In the genomic region with DNA sequence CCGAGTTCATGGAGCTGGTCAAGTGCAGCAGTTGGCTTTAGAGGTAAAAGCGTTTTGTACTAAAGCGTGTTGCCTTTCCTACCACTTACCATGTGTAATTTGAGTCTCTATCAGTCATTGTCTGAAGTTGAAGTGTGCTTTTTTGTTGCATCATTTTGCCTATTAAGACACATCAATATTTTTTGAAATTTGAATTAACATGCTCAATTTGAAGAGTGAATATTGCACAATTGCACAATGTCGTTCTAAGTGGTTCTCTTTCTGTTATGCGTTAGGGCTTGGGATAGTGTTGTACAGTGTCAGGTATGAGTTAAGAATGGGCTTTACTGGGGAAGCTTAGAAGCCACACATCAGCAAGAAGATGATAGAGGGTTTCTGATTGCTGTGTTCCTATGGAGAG, we compare ENCODE assay signal across 21 cellular contexts.
DNase-seq lines count a peak whose midpoint lies in the region; ATAC-seq, FAIRE-seq and TF ChIP-seq lines count a peak whose summit lies in the region.
"Had no signal": no experiment of that assay in that cellular context is flagged by ENCODE, and none has a peak within 500 bp of the region (broad histone marks: within the 10 kb centered on the region; RNA-seq: fewer than 3 reads in every experiment).

No MANE protein-coding gene starts in this region.

- H3K27me3 Mint-ChIP-seq in neural progenitor cell (ENCODE audit: insufficient read depth, low read depth): no peaks in the 10 kb centered on the region

- H3K4me1 Mint-ChIP-seq in neural progenitor cell: no peaks in the 10 kb centered on the region

- no peak overlapping the region for H3K9ac ChIP-seq in HepG2 (ENCODE audit: insufficient read depth, low read depth, low read length)
- H3K9ac ChIP-seq in K562 (ENCODE audit: insufficient read depth in 1 of 2, low read depth in 2 of 2, low read length in 2 of 2): no peak overlapping the region
- H3K9ac ChIP-seq in neural progenitor cell: no peak overlapping the region

- H3K4me1 ChIP-seq in HepG2 (ENCODE audit: insufficient read depth, low read length): no peaks in the 10 kb centered on the region
- no peaks in the 10 kb centered on the region for H3K4me1 ChIP-seq in right lobe of liver
- H3K4me1 ChIP-seq in K562 (replicated peaks in 1 of 2; ENCODE audit: control insufficient read depth in 2 of 2, insufficient read depth in 2 of 2, low read length in 2 of 2): no peaks in the 10 kb centered on the region
- no peaks in the 10 kb centered on the region for H3K4me1 ChIP-seq in neural progenitor cell
- H3K4me1 ChIP-seq: SJSA1 had no signal

- H3F3A ChIP-seq in neural progenitor cell (ENCODE audit: low read depth): no peaks in the 10 kb centered on the region

- TF ChIP-seq EP300 in HepG2 (IDR thresholded peaks at IDR 0.05; ENCODE audit: low read depth in 2 of 2, low read length in 2 of 2) (no peak), HepG2 (CRISPR knock-in tag; IDR thresholded peaks at IDR 0.05; ENCODE audit: borderline replicate concordance) (no peak), K562 (IDR thresholded peaks at IDR 0.05; ENCODE audit: low read length) (no peak)

- CTCF ChIA-PET in HepG2 (lab: Yijun Ruan, JAX; ENCODE audit: low intra/inter-chr PET ratio, low total read pairs) (no interaction called here), K562 (lab: Yijun Ruan, JAX; ENCODE audit: low intra/inter-chr PET ratio) (no interaction called here)

- TF ChIP-seq CTCF in HepG2 (CRISPR knock-in tag; IDR thresholded peaks at IDR 0.05) (no peak), right lobe of liver (IDR thresholded peaks at IDR 0.05) (no peak), K562 (IDR thresholded peaks at IDR 0.05 in 2 of 3, conservative IDR thresholded peaks at IDR 0.05 in 1 of 3; ENCODE audit: insufficient read depth in 2 of 3, low read depth in 1 of 3, low read length in 3 of 3) (no peak), neural progenitor cell (IDR thresholded peaks at IDR 0.05) (no peak)

- no peak overlapping the region for H3K27ac Mint-ChIP-seq in neural progenitor cell

- H3K4me2 ChIP-seq in HepG2 (ENCODE audit: low read depth, low read length) (no peak overlapping the region), K562 (ENCODE audit: insufficient read depth, low read length) (no peak overlapping the region), neural progenitor cell (no peak overlapping the region)

- TF ChIP-seq POLR2A in HepG2 (IDR thresholded peaks at IDR 0.05; ENCODE audit: insufficient read depth in 1 of 2, low read depth in 2 of 2, low read length in 2 of 2) (no peak), right lobe of liver (IDR thresholded peaks at IDR 0.05) (no peak), K562 (conservative IDR thresholded peaks at IDR 0.05) (no peak)

- ATAC-seq in HepG2 (no peak), right lobe of liver (no peak), K562 (no peak)
- ATAC-seq: GM12878 had no signal

- no peak for DNase-seq in HepG2 (ENCODE audit: low spot score)
- no peak for DNase-seq in right lobe of liver
- peak; percentile 94 for DNase-seq in NCI-H187 treated with DMSO at 0.1 percent for 48 hours (lab: John Stamatoyannopoulos, UW)
- DNase-seq in K562 (ENCODE audit: extremely low read depth in 1 of 4, low spot score in 3 of 4): no peak
- no peak for DNase-seq in neural progenitor cell (ENCODE audit: low spot score)
- DNase-seq in substantia nigra (lab: John Stamatoyannopoulos, UW): no peak
- DNase-seq in GM03348 (ENCODE audit: low spot score): no peak
- DNase-seq: DMS153, H7, NCI-H1092, NCI-H2081, NCI-H446 treated with DMSO at 0.1 percent for 48 hours, NCI-H69, Right ventricle myocardium superior, RPMI8226, T-helper 2 cell had no signal

- H3K4me3 ChIP-seq in HepG2 (replicated peaks in 1 of 3; ENCODE audit: insufficient read depth in 1 of 3, low read depth in 2 of 3, low read length in 3 of 3) (no peak overlapping the region), right lobe of liver (no peak overlapping the region), K562 (no peak overlapping the region), neural progenitor cell (no peak overlapping the region)
- H3K4me3 ChIP-seq: GM12878, SJSA1 had no signal

- no peak overlapping the region for H2AFZ ChIP-seq in HepG2 (ENCODE audit: low read length)
- H2AFZ ChIP-seq in K562 (ENCODE audit: low read depth, low read length): no peak overlapping the region
- H2AFZ ChIP-seq in neural progenitor cell (replicated peaks): no peak overlapping the region

- peaks cover 34% of the 10 kb centered on the region for H3K36me3 Mint-ChIP-seq in neural progenitor cell

- H3K4me3 Mint-ChIP-seq in neural progenitor cell: no peak overlapping the region

- TF ChIP-seq RAD21 in HepG2 (CRISPR knock-in tag; IDR thresholded peaks at IDR 0.05) (no peak), K562 (CRISPR knock-in tag; conservative IDR thresholded peaks at IDR 0.05 in 1 of 2, IDR thresholded peaks at IDR 0.05 in 1 of 2) (no peak)

- H3K27ac ChIP-seq in HepG2 (ENCODE audit: extremely low read length, insufficient read depth, low read length) (no peak overlapping the region), right lobe of liver (no peak overlapping the region), K562 (ENCODE audit: extremely low read depth, low read depth, low read length) (no peak overlapping the region), neural progenitor cell (no peak overlapping the region), substantia nigra (ENCODE audit: low read depth, low read length, poor library complexity, severe bottlenecking) (no peak overlapping the region)
- H3K27ac ChIP-seq: SJSA1 had no signal

- no peaks in the 10 kb centered on the region for H4K20me1 ChIP-seq in HepG2 (ENCODE audit: insufficient read depth, low read length)
- H4K20me1 ChIP-seq in K562 (replicated peaks; ENCODE audit: control insufficient read depth, insufficient read depth, low read length): no peaks in the 10 kb centered on the region
- peaks cover 4% of the 10 kb centered on the region for H4K20me1 ChIP-seq in neural progenitor cell (ENCODE audit: low read depth)

- BruUV-seq in HepG2 (replicated peaks; lab: Mats Ljungman, UMichigan) (no TSS peak), K562 (replicated peaks; lab: Mats Ljungman, UMichigan) (no TSS peak)

- H3K79me2 ChIP-seq in HepG2 (ENCODE audit: insufficient read depth, low read length) (no peaks in the 10 kb centered on the region), K562 (ENCODE audit: control insufficient read depth, insufficient read depth, low read length) (no peaks in the 10 kb centered on the region), neural progenitor cell (ENCODE audit: low read depth) (no peaks in the 10 kb centered on the region)

- no peaks in the 10 kb centered on the region for H3K9me1 ChIP-seq in K562 (ENCODE audit: control insufficient read depth, insufficient read depth, low read length)

- H3K36me3 ChIP-seq in HepG2 (replicated peaks in 1 of 2; ENCODE audit: control insufficient read depth in 1 of 2, insufficient read depth in 2 of 2, low read length in 2 of 2) (peaks cover 4 to 34% of the 10 kb centered on the region in 2 experiments; a peak in 4 of 5 replicates), right lobe of liver (peaks cover 0 to 58% (median 0%) of the 10 kb centered on the region in 4 donors), K562 (ENCODE audit: control insufficient read depth, insufficient read depth, low read length) (peaks cover 37% of the 10 kb centered on the region; the same call in 2 of the 3 replicates), neural progenitor cell (peaks cover 9% of the 10 kb centered on the region)

- POLR2A ChIA-PET in HepG2 (lab: Yijun Ruan, JAX) (no interaction called here), K562 (lab: Yijun Ruan, JAX) (no interaction called here)

- WGBS in HepG2 (ENCODE audit: low lambda C conversion rate): 95% methylated on average over 5 of the region's 5 CpGs
- 92% methylated on average over 5 of the region's 5 CpGs for WGBS in right lobe of liver (ENCODE audit: insufficient coverage, low coverage, low lambda C conversion rate, missing lambda C conversion rate)
- 92% methylated on average over 5 of the region's 5 CpGs for WGBS in K562 (ENCODE audit: insufficient coverage, low coverage, missing lambda C conversion rate)

- H3K9me3 ChIP-seq in HepG2 (ENCODE audit: low read length): no peaks in the 10 kb centered on the region
- no peaks in the 10 kb centered on the region for H3K9me3 ChIP-seq in right lobe of liver
- no peaks in the 10 kb centered on the region for H3K9me3 ChIP-seq in K562 (replicated peaks; ENCODE audit: control insufficient read depth, insufficient read depth, low read depth, low read length)
- H3K9me3 ChIP-seq in neural progenitor cell (ENCODE audit: low read depth): no peaks in the 10 kb centered on the region
- H3K9me3 ChIP-seq: SJSA1 had no signal

- FAIRE-seq in HepG2 (lab: Jason Lieb, UNC) (no peak), K562 (lab: Jason Lieb, UNC) (no peak)
- FAIRE-seq: G401.6, GM12878, GM19239, HTR-8/SVneo had no signal

- in situ Hi-C loops in HepG2 (cut with HindIII; ENCODE audit: extremely low pct_ligation_motif_present, low pct_unique_long_range_greater_than_20kb): no loop called here
- in situ Hi-C loops in K562 (cut with MboI): no loop called here

- no peaks in the 10 kb centered on the region for H3K9me3 Mint-ChIP-seq in neural progenitor cell

- H3K27me3 ChIP-seq in HepG2 (ENCODE audit: control insufficient read depth in 1 of 2, insufficient read depth in 2 of 2, low read length in 2 of 2) (no peaks in the 10 kb centered on the region), right lobe of liver (no peaks in the 10 kb centered on the region), K562 (ENCODE audit: control insufficient read depth in 2 of 2, insufficient read depth in 2 of 2, low read length in 2 of 2) (no peaks in the 10 kb centered on the region), neural progenitor cell (no peaks in the 10 kb centered on the region)
- H3K27me3 ChIP-seq: SJSA1 had no signal

- intact Hi-C loops in HepG2 (cut with micrococcal nuclease; ENCODE audit: unreplicated experiment) (no loop called here), right lobe of liver (cut with DNase I) (no loop called here), K562 (cut with micrococcal nuclease) (no loop called here)

TF ChIP-seq in HepG2, 621 proteins besides CTCF, POLR2A, EP300 and RAD21:
- TF ChIP-seq SMAD1 (CRISPR knock-in tag; IDR thresholded peaks at IDR 0.05; ENCODE audit: borderline replicate concordance, low read depth) (no peak), REXO4 (CRISPR knock-in tag; IDR thresholded peaks at IDR 0.05; ENCODE audit: borderline replicate concordance) (no peak), CEBPB (IDR thresholded peaks at IDR 0.05; ENCODE audit: borderline replicate concordance, low read depth, low read length) (peak; percentile 68)
TF ChIP-seq in HepG2: peak in this region for 1.

TF ChIP-seq in K562, 482 proteins besides CTCF, POLR2A, EP300 and RAD21:
- TF ChIP-seq RNF2 (IDR thresholded peaks at IDR 0.05) (no peak), CEBPB (tag; IDR thresholded peaks at IDR 0.05) (peak; percentile 33; the same call in 1 of the 2 replicates)
